ENCODE assay signal across 13 cellular contexts in the genomic region with DNA sequence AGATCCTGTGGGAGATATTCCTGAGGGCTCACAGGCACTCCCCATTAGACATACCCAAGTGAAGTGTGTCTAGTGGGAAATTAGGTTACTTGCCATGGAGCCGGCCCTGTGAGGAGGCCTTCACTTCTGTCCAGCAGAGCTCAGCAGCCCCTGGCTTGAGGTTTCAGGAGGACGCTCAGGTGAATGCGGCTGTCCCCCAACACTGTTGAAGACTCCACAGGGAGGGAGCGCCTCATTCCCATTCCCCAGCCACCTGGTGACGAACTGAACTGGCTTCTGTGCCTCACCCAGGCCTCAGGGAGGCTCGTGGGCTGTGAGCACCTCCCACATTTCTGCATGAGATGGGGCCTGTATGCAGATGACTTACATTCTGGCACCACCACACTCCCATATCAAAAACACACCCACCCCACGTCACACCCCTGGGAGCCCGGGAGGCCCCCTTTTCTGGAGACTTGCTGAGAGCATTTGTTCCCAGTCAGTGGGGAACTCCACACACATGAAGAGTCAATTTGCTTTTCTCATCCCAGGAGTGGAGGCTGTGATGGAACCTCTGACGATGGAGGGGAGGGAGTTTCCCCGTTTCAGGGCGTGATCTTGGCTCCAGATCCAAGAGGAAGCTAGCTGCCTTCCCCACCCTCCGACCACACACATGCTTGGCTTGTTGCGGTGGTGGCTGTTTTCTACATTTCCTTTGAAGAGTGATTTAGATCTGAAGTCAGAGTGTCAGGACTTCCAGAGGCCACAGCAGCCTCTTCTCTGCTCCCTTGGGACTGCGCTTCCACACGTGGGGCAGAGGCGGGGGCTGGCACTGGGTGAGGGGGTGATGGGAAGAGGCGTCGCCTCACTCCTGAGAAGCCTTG.
DNase-seq lines count a peak whose midpoint lies in the region; ATAC-seq, FAIRE-seq and TF ChIP-seq lines count a peak whose summit lies in the region.
"Had no signal": no experiment of that assay in that cellular context is flagged by ENCODE, and none has a peak within 500 bp of the region (broad histone marks: within the 10 kb centered on the region; RNA-seq: fewer than 3 reads in every experiment).

No MANE protein-coding gene starts in this region.

- H3K4me3 Mint-ChIP-seq in activated naive CD8-positive, alpha-beta T cell treated with anti-CD3 and anti-CD28 coated beads, Interleukin-2, amount 50 U/mL, for 24 hours: no peak overlapping the region
- no peak overlapping the region for H3K4me3 Mint-ChIP-seq in activated naive CD8-positive, alpha-beta T cell treated with anti-CD3 and anti-CD28 coated beads for 36 hours
- H3K4me3 Mint-ChIP-seq: dendritic cell treated with granulocyte-macrophage colony-stimulating factor and Interleukin-4, amounts not matched to agents 40 ng/mL and 50 ng/mL, for 4 days; natural killer cell treated with Interleukin-12 subunit alpha and Interleukin-12 subunit beta and Interleukin-15 and Interleukin-18, amount 100 ng/mL, for 72 hours had no signal

- CTCF ChIA-PET in HEK293T (lab: Yijun Ruan, JAX): no interaction called here

- no peak for DNase-seq in activated naive CD8-positive, alpha-beta T cell treated with anti-CD3 and anti-CD28 coated beads, Interleukin-2, amount 50 U/mL, for 24 hours
- DNase-seq in activated naive CD8-positive, alpha-beta T cell treated with anti-CD3 and anti-CD28 coated beads for 36 hours: no peak
- DNase-seq in mucosa of gallbladder (ENCODE audit: low spot score) (peak; percentile 53), urothelium cell line (ENCODE audit: low spot score) (peak; percentile 17), HEK293T (ENCODE audit: extremely low spot score) (no peak), HuH-7.5 (ENCODE audit: low spot score) (no peak)
- DNase-seq: NCI-H1105 treated with DMSO at 0.1 percent for 48 hours, NCI-H748 treated with DMSO at 0.1 percent for 48 hours had no signal

- H3K9me3 Mint-ChIP-seq in activated naive CD8-positive, alpha-beta T cell treated with anti-CD3 and anti-CD28 coated beads, Interleukin-2, amount 50 U/mL, for 24 hours: no peaks in the 10 kb centered on the region
- H3K9me3 Mint-ChIP-seq in activated naive CD8-positive, alpha-beta T cell treated with anti-CD3 and anti-CD28 coated beads for 36 hours: peaks cover 4% of the 10 kb centered on the region
- H3K9me3 Mint-ChIP-seq: natural killer cell treated with Interleukin-12 subunit alpha and Interleukin-12 subunit beta and Interleukin-15 and Interleukin-18, amount 100 ng/mL, for 72 hours had no signal

- POLR2A ChIA-PET in HEK293T (lab: Yijun Ruan, JAX): no interaction called here

- no peak overlapping the region for H3K27ac Mint-ChIP-seq in activated naive CD8-positive, alpha-beta T cell treated with anti-CD3 and anti-CD28 coated beads, Interleukin-2, amount 50 U/mL, for 24 hours
- no peak overlapping the region for H3K27ac Mint-ChIP-seq in activated naive CD8-positive, alpha-beta T cell treated with anti-CD3 and anti-CD28 coated beads for 36 hours
- H3K27ac Mint-ChIP-seq: dendritic cell treated with granulocyte-macrophage colony-stimulating factor and Interleukin-4, amounts not matched to agents 40 ng/mL and 50 ng/mL, for 4 days; natural killer cell treated with Interleukin-12 subunit alpha and Interleukin-12 subunit beta and Interleukin-15 and Interleukin-18, amount 100 ng/mL, for 72 hours had no signal

- H3K4me1 Mint-ChIP-seq in activated naive CD8-positive, alpha-beta T cell treated with anti-CD3 and anti-CD28 coated beads, Interleukin-2, amount 50 U/mL, for 24 hours: no peaks in the 10 kb centered on the region
- H3K4me1 Mint-ChIP-seq in activated naive CD8-positive, alpha-beta T cell treated with anti-CD3 and anti-CD28 coated beads for 36 hours: no peaks in the 10 kb centered on the region

- H3K36me3 Mint-ChIP-seq in activated naive CD8-positive, alpha-beta T cell treated with anti-CD3 and anti-CD28 coated beads, Interleukin-2, amount 50 U/mL, for 24 hours (ENCODE audit: low read depth): no peaks in the 10 kb centered on the region
- no peaks in the 10 kb centered on the region for H3K36me3 Mint-ChIP-seq in activated naive CD8-positive, alpha-beta T cell treated with anti-CD3 and anti-CD28 coated beads for 36 hours
- H3K36me3 Mint-ChIP-seq: natural killer cell treated with Interleukin-12 subunit alpha and Interleukin-12 subunit beta and Interleukin-15 and Interleukin-18, amount 100 ng/mL, for 72 hours had no signal

- peak; percentile 91 for FAIRE-seq in endometrium (lab: Jason Lieb, UNC)
- FAIRE-seq in urothelium cell line (lab: Jason Lieb, UNC): no peak
- FAIRE-seq: keratinocyte had no signal

- ATAC-seq in activated naive CD8-positive, alpha-beta T cell treated with anti-CD3 and anti-CD28 coated beads, Interleukin-2, amount 50 U/mL, for 24 hours: peak; percentile 37
- ATAC-seq in GM21423 (IDR thresholded peaks at IDR 0.05; ENCODE audit: unreplicated experiment): no peak
- ATAC-seq: natural killer cell treated with Interleukin-12 subunit alpha and Interleukin-12 subunit beta and Interleukin-15 and Interleukin-18, amount 100 ng/mL, for 72 hours had no signal

- H3K27me3 Mint-ChIP-seq in activated naive CD8-positive, alpha-beta T cell treated with anti-CD3 and anti-CD28 coated beads, Interleukin-2, amount 50 U/mL, for 24 hours: no peaks in the 10 kb centered on the region
- H3K27me3 Mint-ChIP-seq in activated naive CD8-positive, alpha-beta T cell treated with anti-CD3 and anti-CD28 coated beads for 36 hours: no peaks in the 10 kb centered on the region

TF ChIP-seq in HEK293T, 16 proteins besides CTCF, POLR2A, EP300 and RAD21:
- TF ChIP-seq LEF1 (IDR thresholded peaks at IDR 0.05; ENCODE audit: borderline replicate concordance) (no peak), TARDBP (IDR thresholded peaks at IDR 0.05) (no peak), CTBP1 (IDR thresholded peaks at IDR 0.05; ENCODE audit: borderline replicate concordance) (no peak), FOXM1 (IDR thresholded peaks at IDR 0.05; ENCODE audit: borderline replicate concordance) (no peak), NFRKB (IDR thresholded peaks at IDR 0.05) (no peak)
TF ChIP-seq in HEK293T: peak in this region for 0.

Comparison
In these comparisons a context has a peak if more than half of its experiments do, and no peak if none do; other contexts are left out.
1. DNase-seq: peak in mucosa of gallbladder (single experiment) and urothelium cell line (single experiment); none in activated naive CD8-positive, alpha-beta T cell treated with anti-CD3 and anti-CD28 coated beads, Interleukin-2, amount 50 U/mL, for 24 hours (single experiment), activated naive CD8-positive, alpha-beta T cell treated with anti-CD3 and anti-CD28 coated beads for 36 hours (single experiment), HEK293T (single experiment) and HuH-7.5 (single experiment).